Comparison of ENCODE assay signal across 23 cellular contexts in genomic region chr1:10772711-10773110, GRCh38.
"Had no signal": no experiment of that assay in that cellular context is flagged by ENCODE, and none has a peak within 500 bp of the region (broad histone marks: within the 10 kb centered on the region; RNA-seq: fewer than 3 reads in every experiment).

No MANE protein-coding gene starts in this region.

- H3K27me3 ChIP-seq: ascending aorta, body of pancreas, Peyer's patch had no signal

- H3K9me3 ChIP-seq: ascending aorta, body of pancreas, Peyer's patch had no signal

- H3K27ac ChIP-seq: ascending aorta, body of pancreas, Peyer's patch, RWPE1 had no signal

- DNase-seq: activated CD4-positive, alpha-beta memory T cell treated with anti-CD3 and anti-CD28 coated beads for 36 hours; activated CD4-positive, alpha-beta T cell treated with anti-CD3 and anti-CD28 coated beads, Interleukin-2, amount 10 ng/mL, durations not matched to agents 7 days and 5 days; activated CD4-positive, CD25-positive, alpha-beta regulatory T cell; activated CD8-positive, alpha-beta memory T cell treated with anti-CD3 and anti-CD28 coated beads for 24 hours; activated effector memory CD4-positive, alpha-beta T cell treated with anti-CD3 and anti-CD28 coated beads, Interleukin-2, amount 50 U/mL, for 16 hours; activated naive CD4-positive, alpha-beta T cell treated with Interleukin-2 at 50 U/mL for 16 hours; activated naive CD8-positive, alpha-beta T cell treated with anti-CD3 and anti-CD28 coated beads, Interleukin-2, amount 50 U/mL, for 24 hours; activated T-cell treated with anti-CD3 and anti-CD28 coated beads, Interleukin-2, amount 50 U/mL, for 4 hours; amniotic stem cell; body of pancreas; KG1; NCI-H1048; NCI-H146; NCI-H1930; NCI-H2107; NCI-H226; Peyer's patch; SHP77 treated with DMSO at 0.1 percent for 48 hours; T-helper 17 cell; T-helper 9 cell had no signal

- H3K36me3 ChIP-seq: ascending aorta, Peyer's patch had no signal

- ATAC-seq: activated naive CD4-positive, alpha-beta T cell treated with anti-CD3 and anti-CD28 coated beads, Interleukin-2, amount 50 U/mL, for 72 hours; activated naive CD8-positive, alpha-beta T cell treated with anti-CD3 and anti-CD28 coated beads, Interleukin-2, amount 50 U/mL, for 24 hours; activated T-cell treated with anti-CD3 and anti-CD28 coated beads, Interleukin-2, amount 50 U/mL, for 4 hours; body of pancreas; T-helper 17 cell had no signal

- H3K4me1 ChIP-seq: ascending aorta had no signal

- H3K4me3 ChIP-seq: ascending aorta, body of pancreas, Peyer's patch had no signal
